14 cellular contexts compared by ENCODE assay signal in genomic region chr16:85987750-85988078, GRCh38.
DNase-seq lines count a peak whose midpoint lies in the region; ATAC-seq and TF ChIP-seq lines count a peak whose summit lies in the region.
"Had no signal": no experiment of that assay in that cellular context is flagged by ENCODE, and none has a peak within 500 bp of the region (broad histone marks: within the 10 kb centered on the region; RNA-seq: fewer than 3 reads in every experiment).

No MANE protein-coding gene starts in this region.

- intact Hi-C loops in sigmoid colon (cut with DNase I) = loop anchor here (1.0 kb wide), 1 partner anchor 166 kb away; no protein-coding TSS in a partner anchor

- H3K4me1 ChIP-seq in sigmoid colon = peaks cover 0 to 6% (median 2%) of the 10 kb centered on the region in 4 donors
- H3K4me1 ChIP-seq: gastrocnemius medialis had no signal

- WGBS in sigmoid colon, 2 donors = 48 to 51% methylated on average over 5 of the region's 5 CpGs

- TF ChIP-seq CTCF in HFFc6 (IDR thresholded peaks at IDR 0.05) (peak; percentile 70), sigmoid colon (IDR thresholded peaks at IDR 0.05) (no peak), GM20000 (IDR thresholded peaks at IDR 0.05; ENCODE audit: extremely low read depth, missing control alignments) (no peak)

- peaks cover 8% of the 10 kb centered on the region for H3K27me3 Mint-ChIP-seq in activated T-cell treated with anti-CD3 and anti-CD28 coated beads, Interleukin-2, amount 50 U/mL, for 24 hours
- peaks cover 61% of the 10 kb centered on the region for H3K27me3 Mint-ChIP-seq in HFFc6 (ENCODE audit: insufficient read depth)
- no peaks in the 10 kb centered on the region for H3K27me3 Mint-ChIP-seq in activated naive CD8-positive, alpha-beta T cell treated with anti-CD3 and anti-CD28 coated beads, Interleukin-2, amount 10 ng/mL, durations not matched to agents 7 days and 5 days
- H3K27me3 Mint-ChIP-seq: activated CD4-positive, alpha-beta T cell treated with anti-CD3 and anti-CD28 coated beads, Interleukin-2, amount 10 ng/mL, durations not matched to agents 7 days and 5 days had no signal

- POLR2A ChIA-PET in activated naive CD8-positive, alpha-beta T cell treated with anti-CD3 and anti-CD28 coated beads, Interleukin-2, amount 10 ng/mL, durations not matched to agents 7 days and 5 days (lab: Charles Lee) = interaction anchor here (0.8 to 3.9 kb wide), 4 partner anchors 8 to 166 kb away, joined by 3 to 20 read pairs (median 8); partner anchors contain the start of gene IRF8

- peaks cover 86% of the 10 kb centered on the region for H3K4me1 Mint-ChIP-seq in activated T-cell treated with anti-CD3 and anti-CD28 coated beads, Interleukin-2, amount 50 U/mL, for 24 hours (ENCODE audit: low read depth)
- H3K4me1 Mint-ChIP-seq in HFFc6 (ENCODE audit: low read depth) = no peaks in the 10 kb centered on the region
- peaks cover 37% of the 10 kb centered on the region for H3K4me1 Mint-ChIP-seq in activated naive CD8-positive, alpha-beta T cell treated with anti-CD3 and anti-CD28 coated beads, Interleukin-2, amount 10 ng/mL, durations not matched to agents 7 days and 5 days
- H3K4me1 Mint-ChIP-seq: GM23338 had no signal

- H3K4me3 ChIP-seq in sigmoid colon = no peak overlapping the region
- H3K4me3 ChIP-seq: gastrocnemius medialis, GM23338 had no signal

- H3K9me3 Mint-ChIP-seq in activated T-cell treated with anti-CD3 and anti-CD28 coated beads, Interleukin-2, amount 50 U/mL, for 24 hours = no peaks in the 10 kb centered on the region
- H3K9me3 Mint-ChIP-seq in HFFc6 = no peaks in the 10 kb centered on the region
- H3K9me3 Mint-ChIP-seq in activated naive CD8-positive, alpha-beta T cell treated with anti-CD3 and anti-CD28 coated beads, Interleukin-2, amount 10 ng/mL, durations not matched to agents 7 days and 5 days = no peaks in the 10 kb centered on the region
- H3K9me3 Mint-ChIP-seq: activated CD4-positive, alpha-beta T cell treated with anti-CD3 and anti-CD28 coated beads, Interleukin-2, amount 10 ng/mL, durations not matched to agents 7 days and 5 days; GM23338 had no signal

- no peaks in the 10 kb centered on the region for H3K9me3 ChIP-seq in sigmoid colon
- H3K9me3 ChIP-seq: gastrocnemius medialis, SK-N-SH had no signal

- TF ChIP-seq POLR2A in sigmoid colon (IDR thresholded peaks at IDR 0.05) = no peak

- ATAC-seq in activated naive CD8-positive, alpha-beta T cell treated with anti-CD3 and anti-CD28 coated beads, Interleukin-2, amount 10 ng/mL, durations not matched to agents 7 days and 5 days (ENCODE audit: low read depth) = no peak
- no peak for ATAC-seq in HG02885 (IDR thresholded peaks at IDR 0.05; ENCODE audit: poor library complexity, unreplicated experiment)
- no peak for ATAC-seq in GM19455 (IDR thresholded peaks at IDR 0.05; ENCODE audit: unreplicated experiment)
- ATAC-seq: gastrocnemius medialis had no signal

- H3K27me3 ChIP-seq in sigmoid colon = peaks cover 0 to 43% (median 7%) of the 10 kb centered on the region in 3 donors

- H3K36me3 Mint-ChIP-seq in activated T-cell treated with anti-CD3 and anti-CD28 coated beads, Interleukin-2, amount 50 U/mL, for 24 hours (ENCODE audit: low read depth) = no peaks in the 10 kb centered on the region
- H3K36me3 Mint-ChIP-seq in HFFc6 (ENCODE audit: low read depth) = no peaks in the 10 kb centered on the region
- H3K36me3 Mint-ChIP-seq in activated naive CD8-positive, alpha-beta T cell treated with anti-CD3 and anti-CD28 coated beads, Interleukin-2, amount 10 ng/mL, durations not matched to agents 7 days and 5 days = no peaks in the 10 kb centered on the region

- no peak overlapping the region for H3K27ac ChIP-seq in sigmoid colon
- H3K27ac ChIP-seq: gastrocnemius medialis had no signal

- H3K36me3 ChIP-seq in sigmoid colon = no peaks in the 10 kb centered on the region
- H3K36me3 ChIP-seq: gastrocnemius medialis had no signal

- no peak for TF ChIP-seq EP300 in sigmoid colon (IDR thresholded peaks at IDR 0.05)

- H3K4me3 Mint-ChIP-seq in activated T-cell treated with anti-CD3 and anti-CD28 coated beads, Interleukin-2, amount 50 U/mL, for 24 hours = peak overlapping the region; percentile 58
- H3K4me3 Mint-ChIP-seq in HFFc6 = no peak overlapping the region
- no peak overlapping the region for H3K4me3 Mint-ChIP-seq in activated naive CD8-positive, alpha-beta T cell treated with anti-CD3 and anti-CD28 coated beads, Interleukin-2, amount 10 ng/mL, durations not matched to agents 7 days and 5 days
- H3K4me3 Mint-ChIP-seq: activated CD4-positive, alpha-beta T cell treated with anti-CD3 and anti-CD28 coated beads, Interleukin-2, amount 10 ng/mL, durations not matched to agents 7 days and 5 days; GM23338 had no signal

- no peak for DNase-seq in activated T-cell treated with anti-CD3 and anti-CD28 coated beads, Interleukin-2, amount 50 U/mL, for 24 hours
- no peak for DNase-seq in activated T-cell treated with anti-CD3 and anti-CD28 coated beads, Interleukin-2, amount 50 U/mL, for 48 hours
- no peak for DNase-seq in HFFc6
- DNase-seq in activated naive CD8-positive, alpha-beta T cell treated with anti-CD3 and anti-CD28 coated beads, Interleukin-2, amount 10 ng/mL, durations not matched to agents 7 days and 5 days = no peak
- peak; percentile 35 for DNase-seq in sigmoid colon
- DNase-seq in GM20000 (ENCODE audit: low spot score) = no peak
- DNase-seq: cortex of kidney, gastrocnemius medialis, NCI-H187 treated with DMSO at 0.1 percent for 48 hours had no signal

- H3K27ac Mint-ChIP-seq in activated T-cell treated with anti-CD3 and anti-CD28 coated beads, Interleukin-2, amount 50 U/mL, for 24 hours = peak overlapping the region; percentile 93
- no peak overlapping the region for H3K27ac Mint-ChIP-seq in HFFc6
- H3K27ac Mint-ChIP-seq in activated naive CD8-positive, alpha-beta T cell treated with anti-CD3 and anti-CD28 coated beads, Interleukin-2, amount 10 ng/mL, durations not matched to agents 7 days and 5 days = peak overlapping the region; percentile 68
- H3K27ac Mint-ChIP-seq: GM23338 had no signal
